Comparison of ENCODE assay signal across 21 cellular contexts in genomic region chr4:126731062-126731461, GRCh38.
A peak's percentile ranks its signal among the peaks of the same experiment; 100 is the strongest.
DNase-seq lines count a peak whose midpoint lies in the region; ATAC-seq, FAIRE-seq and TF ChIP-seq lines count a peak whose summit lies in the region.
"Had no signal": no experiment of that assay in that cellular context is flagged by ENCODE, and none has a peak within 500 bp of the region (broad histone marks: within the 10 kb centered on the region; RNA-seq: fewer than 3 reads in every experiment).

No MANE protein-coding gene starts in this region.

- in situ Hi-C loops in K562 (cut with MboI) = no loop called here

- no peaks in the 10 kb centered on the region for H3K27me3 ChIP-seq in K562 (ENCODE audit: control insufficient read depth in 2 of 2, insufficient read depth in 2 of 2, low read length in 2 of 2)
- H3K27me3 ChIP-seq: BE2C, BLaER1 had no signal

- peak overlapping the region; percentile 27 for H3K4me2 ChIP-seq in K562 (ENCODE audit: insufficient read depth, low read length)
- H3K4me2 ChIP-seq: BLaER1 had no signal

- TF ChIP-seq EP300 in K562 (IDR thresholded peaks at IDR 0.05; ENCODE audit: low read length) = no peak

- intact Hi-C loops in left ventricle myocardium superior (cut with micrococcal nuclease) (no loop called here), left cardiac atrium (cut with DNase I) (no loop called here), K562 (cut with micrococcal nuclease) (no loop called here)

- DNase-seq in left ventricle myocardium superior (no peak), left cardiac atrium (no peak), K562 (ENCODE audit: extremely low read depth in 1 of 4, low spot score in 3 of 4) (no peak), NCI-H1092 (lab: John Stamatoyannopoulos, UW) (no peak)
- no peak for DNase-seq in activated T-cell treated with anti-CD3 and anti-CD28 coated beads, Interleukin-2, amount 50 U/mL, for 48 hours
- DNase-seq: 8988T; ACHN; BE2C; C1 segment of cervical spinal cord; Caco-2; Calu3; CD4-positive, alpha-beta memory T cell; CD4-positive, CD25-positive, alpha-beta regulatory T cell; DMS79 treated with DMSO at 0.1 percent for 48 hours; GF-D8 had no signal

- H3K36me3 ChIP-seq in K562 (ENCODE audit: control insufficient read depth, insufficient read depth, low read length) = peaks cover 46% of the 10 kb centered on the region
- H3K36me3 ChIP-seq: BE2C, BLaER1 had no signal

- H3K9me3 ChIP-seq in K562 (replicated peaks; ENCODE audit: control insufficient read depth, insufficient read depth, low read depth, low read length) = peaks cover 3% of the 10 kb centered on the region
- H3K9me3 ChIP-seq: BE2C, BLaER1, Caco-2 had no signal

- no peak overlapping the region for H3K4me3 ChIP-seq in K562
- H3K4me3 ChIP-seq: BLaER1 had no signal

- TF ChIP-seq POLR2A in K562 (conservative IDR thresholded peaks at IDR 0.05) = no peak

- no peak for FAIRE-seq in K562 (lab: Jason Lieb, UNC)
- FAIRE-seq: A204.1, D721Med, G401.6, GM12891, GM19239 had no signal

- peak overlapping the region; percentile 78 for H3K27ac ChIP-seq in K562 (ENCODE audit: extremely low read depth, low read depth, low read length)
- H3K27ac ChIP-seq: BLaER1 had no signal

- BruUV-seq in K562 (replicated peaks; lab: Mats Ljungman, UMichigan) = no TSS peak

- TF ChIP-seq CTCF in K562 (IDR thresholded peaks at IDR 0.05 in 2 of 3, conservative IDR thresholded peaks at IDR 0.05 in 1 of 3; ENCODE audit: insufficient read depth in 2 of 3, low read depth in 1 of 3, low read length in 3 of 3) = no peak

- H3K79me2 ChIP-seq in K562 (ENCODE audit: control insufficient read depth, insufficient read depth, low read length) = peaks cover 96% of the 10 kb centered on the region

- POLR2A ChIA-PET in K562 (lab: Yijun Ruan, JAX) = no interaction called here

- ATAC-seq in left ventricle myocardium superior (peak; percentile 57), left cardiac atrium (no peak), K562 (no peak)

- H3K9ac ChIP-seq in K562 (ENCODE audit: insufficient read depth in 1 of 2, low read depth in 2 of 2, low read length in 2 of 2) = peak overlapping the region in 1 of 2 experiments; percentile 36; a peak in 2 of 4 replicates
- H3K9ac ChIP-seq: BLaER1 had no signal

- CTCF ChIA-PET in K562 (lab: Yijun Ruan, JAX; ENCODE audit: low intra/inter-chr PET ratio) = no interaction called here

- H4K20me1 ChIP-seq in K562 (replicated peaks; ENCODE audit: control insufficient read depth, insufficient read depth, low read length) = no peaks in the 10 kb centered on the region
- H4K20me1 ChIP-seq: BLaER1 had no signal

- H2AFZ ChIP-seq in K562 (ENCODE audit: low read depth, low read length) = no peak overlapping the region

- H3K4me1 ChIP-seq in K562 (replicated peaks in 1 of 2; ENCODE audit: control insufficient read depth in 2 of 2, insufficient read depth in 2 of 2, low read length in 2 of 2) = peaks cover 0 to 16% of the 10 kb centered on the region in 2 experiments; a peak in 2 of 5 replicates
- H3K4me1 ChIP-seq: BLaER1, Caco-2 had no signal

- no peaks in the 10 kb centered on the region for H3K9me1 ChIP-seq in K562 (ENCODE audit: control insufficient read depth, insufficient read depth, low read length)

- TF ChIP-seq RAD21 in K562 (CRISPR knock-in tag; conservative IDR thresholded peaks at IDR 0.05 in 1 of 2, IDR thresholded peaks at IDR 0.05 in 1 of 2) = no peak

- 63% methylated on average over 2 of the region's 2 CpGs for WGBS in K562 (ENCODE audit: insufficient coverage, low coverage, missing lambda C conversion rate)

TF ChIP-seq in K562, 482 proteins besides CTCF, POLR2A, EP300 and RAD21 (continues in another document):
- TF ChIP-seq CLOCK (CRISPR knock-in tag; IDR thresholded peaks at IDR 0.05; ENCODE audit: borderline replicate concordance) = no peak
- no peak for TF ChIP-seq ZNF592 (IDR thresholded peaks at IDR 0.05)
- no peak for TF ChIP-seq EWSR1 (IDR thresholded peaks at IDR 0.05; ENCODE audit: borderline replicate concordance, low read depth, partially characterized antibody)
- TF ChIP-seq MIER1 (IDR thresholded peaks at IDR 0.05; ENCODE audit: low read depth) = no peak
- no peak for TF ChIP-seq ATF3 (IDR thresholded peaks at IDR 0.05)
- TF ChIP-seq ATF3 (CRISPR knock-in tag; conservative IDR thresholded peaks at IDR 0.05) = no peak
- TF ChIP-seq CBX3 (IDR thresholded peaks at IDR 0.05; ENCODE audit: borderline replicate concordance in 1 of 2, low read length in 2 of 2) = no peak; a peak in 1 of 3 replicates
- TF ChIP-seq ELK3 (CRISPR knock-in tag; IDR thresholded peaks at IDR 0.05) = no peak
- TF ChIP-seq ZNF766 (CRISPR knock-in tag; conservative IDR thresholded peaks at IDR 0.05) = no peak
- no peak for TF ChIP-seq GATA2 (CRISPR knock-in tag; IDR thresholded peaks at IDR 0.05)
- TF ChIP-seq SMARCA5 (IDR thresholded peaks at IDR 0.05) = no peak
